In genomic region chr17:76071497-76072148, GRCh38 we compare ENCODE assay signal across 8 cellular contexts. TPM values are rescaled to one million over a fixed set of nuclear protein-coding genes. Genes with fewer than 3 reads are reported as not detected.
DNase-seq lines count a peak whose midpoint lies in the region; ATAC-seq, FAIRE-seq and TF ChIP-seq lines count a peak whose summit lies in the region.

No MANE protein-coding gene starts in this region.

- H3K9ac ChIP-seq in BLaER1 treated with 17β-estradiol and CSF1 and Interleukin-3, amounts not matched to agents 10 nM and 100 nM, result peak overlapping the region; percentile 83 to 94 (median 92)
- H3K9ac ChIP-seq in HUES6 (ENCODE audit: low read length) (peak overlapping the region; percentile 87), GM12878 (ENCODE audit: control insufficient read depth, insufficient read depth, low read length) (peak overlapping the region; percentile 74)

- ATAC-seq in GM12878 (peak; percentile 23), aorta (ENCODE audit: low FRiP score) (no peak), GM18873 (IDR thresholded peaks at IDR 0.05; ENCODE audit: low FRiP score, unreplicated experiment) (no peak), GM18520 (IDR thresholded peaks at IDR 0.05; ENCODE audit: unreplicated experiment) (no peak)

- CTCF ChIA-PET in GM12878 (lab: Yijun Ruan, JAX), result interaction anchor here (0.9 to 1.8 kb wide), 4 partner anchors 57 to 326 kb away, joined by 3 to 7 read pairs (median 3); no protein-coding TSS in a partner anchor

- no peak for TF ChIP-seq POLR2A in GM12878 (IDR thresholded peaks at IDR 0.05; ENCODE audit: low read depth, low read length)

- TF ChIP-seq RAD21 in GM12878 (IDR thresholded peaks at IDR 0.05; ENCODE audit: insufficient read depth, low read depth, low read length), result no peak

- TF ChIP-seq CTCF in GM12878 (IDR thresholded peaks at IDR 0.05 in 2 of 3, conservative IDR thresholded peaks at IDR 0.05 in 1 of 3; ENCODE audit: control insufficient read depth in 2 of 3, extremely low read depth in 1 of 3, insufficient read depth in 1 of 3, low read depth in 3 of 3, low read length in 3 of 3), result no peak

- BruUV-seq in GM12878 (replicated peaks; lab: Mats Ljungman, UMichigan), result TSS peak; percentile 85

- 1% methylated on average over 17 of the region's 17 CpGs for WGBS in GM12878 (ENCODE audit: insufficient coverage, insufficient replicate concordance, low lambda C conversion rate, missing lambda C conversion rate)
- 14 to 27% methylated on average over 12 to 14 of the region's 17 CpGs for WGBS in mesodermal cell (ENCODE audit: insufficient coverage in 2 of 2), 2 experiments
- 7 to 9% methylated on average over 17 of the region's 17 CpGs for WGBS in aorta, 2 donors

- H4K20me1 ChIP-seq in BLaER1 treated with 17β-estradiol and CSF1 and Interleukin-3, amounts not matched to agents 10 nM and 100 nM, result peaks cover 15 to 67% (median 41%) of the 10 kb centered on the region in 11 experiments; a peak in 19 of 22 replicates
- H4K20me1 ChIP-seq in GM12878 (ENCODE audit: control insufficient read depth, insufficient read depth), result no peaks in the 10 kb centered on the region

- H3K4me3 ChIP-seq in BLaER1 treated with 17β-estradiol and CSF1 and Interleukin-3, amounts not matched to agents 10 nM and 100 nM, result peak overlapping the region; percentile 72 to 98 (median 88)
- H3K4me3 ChIP-seq in HUES6 (ENCODE audit: low read depth, low read length), result peak overlapping the region; percentile 90
- peak overlapping the region; percentile 76 for H3K4me3 ChIP-seq in GM12878
- peak overlapping the region; percentile 81 for H3K4me3 ChIP-seq in mesodermal cell (ENCODE audit: extremely low read depth, insufficient read depth, low read length, poor library complexity, severe bottlenecking)
- H3K4me3 ChIP-seq in aorta (ENCODE audit: low read length in 2 of 2), result peak overlapping the region; percentile 20 to 52

- FAIRE-seq in GM12878 (lab: Jason Lieb, UNC), result peak; percentile 81

- TF ChIP-seq EP300 in GM12878 (IDR thresholded peaks at IDR 0.05; ENCODE audit: borderline replicate concordance in 1 of 2, control insufficient read depth in 1 of 2, low read depth in 2 of 2, low read length in 2 of 2), result 0 out of 4 replicates have a peak, but pooled peaks of 1 of the 2 experiments have one; percentile 17

- SMC1A ChIA-PET in GM12878 (lab: Charles Lee; ENCODE audit: uncharacterized antibody, unreplicated experiment), result interaction anchor here (1.0 to 1.3 kb wide), 3 partner anchors 8 to 32 kb away, joined by 4 read pairs; partner anchors contain the start of gene EXOC7

- peak overlapping the region; percentile 78 to 99 (median 91) for H3K4me2 ChIP-seq in BLaER1 treated with 17β-estradiol and CSF1 and Interleukin-3, amounts not matched to agents 10 nM and 100 nM
- peak overlapping the region; percentile 43 for H3K4me2 ChIP-seq in GM12878 (ENCODE audit: control insufficient read depth, insufficient read depth)

- peak overlapping the region; percentile 41 for H2AFZ ChIP-seq in GM12878 (ENCODE audit: control insufficient read depth, low read depth, low read length)

- peak overlapping the region; percentile 75 to 88 (median 83) for H3K27ac ChIP-seq in BLaER1 treated with 17β-estradiol and CSF1 and Interleukin-3, amounts not matched to agents 10 nM and 100 nM
- peak overlapping the region; percentile 74; the same call in 1 of the 2 replicates for H3K27ac ChIP-seq in HUES6 (ENCODE audit: low read depth, low read length)
- H3K27ac ChIP-seq in GM12878 (ENCODE audit: control insufficient read depth, insufficient read depth), result peak overlapping the region; percentile 81
- peak overlapping the region; percentile 36 for H3K27ac ChIP-seq in mesodermal cell (ENCODE audit: low read depth, low read length, severe bottlenecking)
- H3K27ac ChIP-seq in aorta (ENCODE audit: low read depth in 1 of 2, low read length in 2 of 2), result no peak overlapping the region

- RAD21 ChIA-PET in GM12878 (lab: Charles Lee; ENCODE audit: unreplicated experiment), result interaction anchor here (1.0 kb wide), 1 partner anchor 208 kb away, joined by 4 read pairs; no protein-coding TSS in a partner anchor

- in situ Hi-C loops in GM12878 (cut with MboI), result no loop called here

- peaks cover 36 to 49% (median 43%) of the 10 kb centered on the region in 10 experiments for H3K4me1 ChIP-seq in BLaER1 treated with 17β-estradiol and CSF1 and Interleukin-3, amounts not matched to agents 10 nM and 100 nM
- H3K4me1 ChIP-seq in HUES6 (ENCODE audit: control insufficient read depth, insufficient read depth, low read length), result peaks cover 27% of the 10 kb centered on the region
- H3K4me1 ChIP-seq in GM12878 (ENCODE audit: control insufficient read depth, insufficient read depth, low read length), result peaks cover 3% of the 10 kb centered on the region; the same call in 1 of the 2 replicates
- peaks cover 10% of the 10 kb centered on the region for H3K4me1 ChIP-seq in mesodermal cell (ENCODE audit: control insufficient read depth, insufficient read depth, low read length, poor library complexity, severe bottlenecking)
- no peaks in the 10 kb centered on the region for H3K4me1 ChIP-seq in aorta (ENCODE audit: control insufficient read depth in 1 of 2, insufficient read depth in 2 of 2, low read length in 2 of 2)

- POLR2A ChIA-PET in GM12878 (lab: Charles Lee), result interaction anchor here (0.6 to 1.3 kb wide), 3 partner anchors 175 to 282 kb away, joined by 3 to 8 read pairs (median 3); partner anchors contain the start of gene PRPSAP1

- intact Hi-C loops in GM12878 (cut with micrococcal nuclease; ENCODE audit: unreplicated experiment), result no loop called here
- intact Hi-C loops in aorta (cut with DNase I), result no loop called here

- peaks cover 33 to 42% (median 38%) of the 10 kb centered on the region in 11 experiments for H3K36me3 ChIP-seq in BLaER1 treated with 17β-estradiol and CSF1 and Interleukin-3, amounts not matched to agents 10 nM and 100 nM
- H3K36me3 ChIP-seq in HUES6 (ENCODE audit: control insufficient read depth, insufficient read depth, low read length), result peaks cover 19% of the 10 kb centered on the region
- H3K36me3 ChIP-seq in GM12878 (ENCODE audit: control insufficient read depth in 2 of 2, insufficient read depth in 2 of 2, low read length in 1 of 2), result peaks cover 0 to 6% of the 10 kb centered on the region in 2 experiments; a peak in 2 of 4 replicates
- H3K36me3 ChIP-seq in mesodermal cell (ENCODE audit: control insufficient read depth, insufficient read depth, low read length), result peaks cover 27% of the 10 kb centered on the region
- peaks cover 0 to 6% of the 10 kb centered on the region in 2 donors for H3K36me3 ChIP-seq in aorta (ENCODE audit: control insufficient read depth in 1 of 2, insufficient read depth in 2 of 2, low read length in 1 of 2)

- H3K9me3 ChIP-seq in BLaER1 treated with 17β-estradiol and CSF1 and Interleukin-3, amounts not matched to agents 10 nM and 100 nM (replicated peaks in 1 of 11), result no peaks in the 10 kb centered on the region
- H3K9me3 ChIP-seq in HUES6 (ENCODE audit: control insufficient read depth, insufficient read depth, low read depth, low read length), result no peaks in the 10 kb centered on the region
- no peaks in the 10 kb centered on the region for H3K9me3 ChIP-seq in GM12878 (replicated peaks; ENCODE audit: control insufficient read depth, insufficient read depth, low read length)
- no peaks in the 10 kb centered on the region for H3K9me3 ChIP-seq in mesodermal cell (ENCODE audit: control insufficient read depth, low read length)
- H3K9me3 ChIP-seq in aorta (ENCODE audit: control insufficient read depth, low read length), result no peaks in the 10 kb centered on the region

- peaks cover 33 to 34% (median 34%) of the 10 kb centered on the region in 11 experiments for H3K27me3 ChIP-seq in BLaER1 treated with 17β-estradiol and CSF1 and Interleukin-3, amounts not matched to agents 10 nM and 100 nM
- peaks cover 37% of the 10 kb centered on the region for H3K27me3 ChIP-seq in HUES6 (ENCODE audit: control insufficient read depth, insufficient read depth, low read length)
- peaks cover 3 to 17% of the 10 kb centered on the region in 2 experiments; a peak in 3 of 4 replicates for H3K27me3 ChIP-seq in GM12878 (replicated peaks in 1 of 2; ENCODE audit: control insufficient read depth in 2 of 2, insufficient read depth in 2 of 2, low read length in 1 of 2)
- no peaks in the 10 kb centered on the region for H3K27me3 ChIP-seq in aorta (ENCODE audit: control insufficient read depth in 1 of 2, insufficient read depth in 2 of 2, low read length in 1 of 2)

- peaks cover 26% of the 10 kb centered on the region for H3K79me2 ChIP-seq in GM12878 (ENCODE audit: control insufficient read depth, insufficient read depth, low read length)

- no peak for DNase-seq in GM12878 (ENCODE audit: low read depth, low spot score)
- no peak for DNase-seq in aorta
- no peak for DNase-seq in NCI-H2196 (lab: John Stamatoyannopoulos, UW; ENCODE audit: unreplicated experiment)

RNA-seq across cellular contexts. Expression of gene SRP68, which starts 0.7 kb away (rescaled TPM):
- 59.5 and 59.6 TPM in 2 replicates for total RNA-seq in GM12878 (2013; cell fraction: nucleolus; rRNA removed)
- total RNA-seq in GM12878 (2014; rRNA removed) (27.5 and 30.2 TPM in 2 replicates), GM12878 (2014; rRNA removed; fragmentation: Illumina TruSeq; extraction: Trizol) (24.7 and 26.6 TPM in 2 replicates), GM12878 (2021) (66.7 and 68.5 TPM in 2 replicates), aorta (10 to 100 TPM; 57.6 to 60.9 TPM)
- polyA plus RNA-seq in GM12878 (2011; ENCODE audit: low read depth), result 83.3 TPM
- polyA plus RNA-seq in GM12878 (2011; rRNA removed) (68.5 and 84.8 TPM in 2 replicates), GM12878 (2014; fragmentation: Illumina TruSeq; extraction: Trizol) (73.5 and 74.9 TPM in 2 replicates), GM12878 (2014; fragmentation: Nextera tagmentation; extraction: Ambion mirVana) (10 to 100 TPM; 29.5 to 41.9 TPM), GM12878 (2014; rRNA removed) (56.9 and 58.6 TPM in 2 replicates), GM12878 (2016; fragmentation: Nextera tagmentation; extraction: Ambion mirVana) (10 to 100 TPM; 87.0 to 89.7 TPM), aorta (10 to 100 TPM; 35.1 to 41.8 TPM)
- polyA plus RNA-seq in GM12878 (2011; cell fraction: cytosol; rRNA removed), result 70.4 and 84.8 TPM in 2 replicates
- polyA plus RNA-seq in GM12878 (2011; cell fraction: nucleus; rRNA removed), result 55.2 and 59.4 TPM in 2 replicates
- polyA plus RNA-seq in GM12878 (2012), result 54.5 and 62.7 TPM in 2 replicates
- 71.2 and 71.4 TPM in 2 replicates for polyA minus RNA-seq in GM12878 (2011; rRNA and poly(A)+ RNA removed)
- 24.7 and 34.1 TPM in 2 replicates for polyA minus RNA-seq in GM12878 (2011; cell fraction: cytosol; rRNA and poly(A)+ RNA removed)
- polyA minus RNA-seq in GM12878 (2011; cell fraction: nucleus; rRNA and poly(A)+ RNA removed), result 22.6 and 39.7 TPM in 2 replicates
- 70.1 TPM for polyA plus RNA-seq in mesodermal cell (2013, experiment 1 of 2)
- polyA plus RNA-seq in mesodermal cell (2013, experiment 2 of 2), result 67.4 TPM

RNA-seq across cellular contexts. Expression of gene GALR2, which starts 3.0 kb away (rescaled TPM):
- not detected in 2 replicates for total RNA-seq in GM12878 (2013; cell fraction: nucleolus; rRNA removed)
- total RNA-seq in GM12878 (2014; rRNA removed) (0.06 and 0.16 TPM in 2 replicates), GM12878 (2014; rRNA removed; fragmentation: Illumina TruSeq; extraction: Trizol) (not detected in 2 replicates), GM12878 (2021) (0.24 TPM in 1 of 2 replicates, not detected in the other), aorta (not detected)
- polyA plus RNA-seq in GM12878 (2011; ENCODE audit: low read depth), result not detected
- polyA plus RNA-seq in GM12878 (2011; rRNA removed) (0.22 TPM in 1 of 2 replicates, not detected in the other), GM12878 (2014; fragmentation: Illumina TruSeq; extraction: Trizol) (not detected in 2 replicates), GM12878 (2014; fragmentation: Nextera tagmentation; extraction: Ambion mirVana) (not detected), GM12878 (2014; rRNA removed) (0.20 and 0.42 TPM in 2 replicates), GM12878 (2016; fragmentation: Nextera tagmentation; extraction: Ambion mirVana) (1 to 10 TPM in 1 of 2 experiments, under 1 TPM in 1; 0.63 to 1.2 TPM), aorta (not detected)
- 0.22 and 0.42 TPM in 2 replicates for polyA plus RNA-seq in GM12878 (2011; cell fraction: cytosol; rRNA removed)
- polyA plus RNA-seq in GM12878 (2011; cell fraction: nucleus; rRNA removed), result 0.37 and 0.75 TPM in 2 replicates
- 0.10 and 0.26 TPM in 2 replicates for polyA plus RNA-seq in GM12878 (2012)
- polyA minus RNA-seq in GM12878 (2011; rRNA and poly(A)+ RNA removed), result 0.15 TPM in 1 of 2 replicates, not detected in the other
- polyA minus RNA-seq in GM12878 (2011; cell fraction: cytosol; rRNA and poly(A)+ RNA removed), result 0.94 TPM in 1 of 2 replicates, not detected in the other
- not detected in 2 replicates for polyA minus RNA-seq in GM12878 (2011; cell fraction: nucleus; rRNA and poly(A)+ RNA removed)
- not detected for polyA plus RNA-seq in mesodermal cell (2013, experiment 1 of 2)
- not detected for polyA plus RNA-seq in mesodermal cell (2013, experiment 2 of 2)

RNA-seq across cellular contexts. Expression of gene ZACN, which starts 7.4 kb away (rescaled TPM):
- not detected in 2 replicates for total RNA-seq in GM12878 (2013; cell fraction: nucleolus; rRNA removed)
- total RNA-seq in GM12878 (2014; rRNA removed), result 0.06 and 0.11 TPM in 2 replicates
- 0.22 TPM in 1 of 2 replicates, not detected in the other for total RNA-seq in GM12878 (2014; rRNA removed; fragmentation: Illumina TruSeq; extraction: Trizol)
- total RNA-seq in GM12878 (2021), result 0.49 and 0.53 TPM in 2 replicates
- 4.0 TPM for polyA plus RNA-seq in GM12878 (2011; ENCODE audit: low read depth)
- 0.14 and 0.23 TPM in 2 replicates for polyA plus RNA-seq in GM12878 (2011; rRNA removed)
- 0.19 and 0.50 TPM in 2 replicates for polyA plus RNA-seq in GM12878 (2011; cell fraction: cytosol; rRNA removed)
- 3.3 and 4.1 TPM in 2 replicates for polyA plus RNA-seq in GM12878 (2011; cell fraction: nucleus; rRNA removed)
- polyA plus RNA-seq in GM12878 (2012), result 7.8 and 9.3 TPM in 2 replicates
- polyA plus RNA-seq in GM12878 (2014; fragmentation: Illumina TruSeq; extraction: Trizol), result not detected in 2 replicates
- polyA plus RNA-seq in GM12878 (2014; fragmentation: Nextera tagmentation; extraction: Ambion mirVana), result under 1 TPM in 1 of 2 experiments, not detected in 1; 0.99 TPM
- 0.25 and 0.46 TPM in 2 replicates for polyA plus RNA-seq in GM12878 (2014; rRNA removed)
- polyA plus RNA-seq in GM12878 (2016; fragmentation: Nextera tagmentation; extraction: Ambion mirVana), result 10 to 100 TPM in 1 of 2 experiments, 1 to 10 TPM in 1; 8.7 to 11.3 TPM
- polyA minus RNA-seq in GM12878 (2011; rRNA and poly(A)+ RNA removed), result 0.67 TPM in 1 of 2 replicates, not detected in the other
- polyA minus RNA-seq in GM12878 (2011; cell fraction: cytosol; rRNA and poly(A)+ RNA removed), result not detected in 2 replicates
- 0.24 TPM in 1 of 2 replicates, not detected in the other for polyA minus RNA-seq in GM12878 (2011; cell fraction: nucleus; rRNA and poly(A)+ RNA removed)
- polyA plus RNA-seq in mesodermal cell (2013, experiment 1 of 2), result not detected
- not detected for polyA plus RNA-seq in mesodermal cell (2013, experiment 2 of 2)
- total RNA-seq in aorta, result not detected
- 1 to 10 TPM in 1 of 2 donors, under 1 TPM in 1; 0.75 to 3.0 TPM for polyA plus RNA-seq in aorta

RNA-seq across cellular contexts. Expression of gene EXOC7, which starts 32.0 kb away (rescaled TPM):
- 141 and 143 TPM in 2 replicates for total RNA-seq in GM12878 (2013; cell fraction: nucleolus; rRNA removed)
- total RNA-seq in GM12878 (2014; rRNA removed), result 45.0 and 47.8 TPM in 2 replicates
- total RNA-seq in GM12878 (2014; rRNA removed; fragmentation: Illumina TruSeq; extraction: Trizol), result 32.3 and 36.3 TPM in 2 replicates
- 64.9 and 71.3 TPM in 2 replicates for total RNA-seq in GM12878 (2021)
- polyA plus RNA-seq in GM12878 (2011; ENCODE audit: low read depth), result 22.3 TPM
- polyA plus RNA-seq in GM12878 (2011; rRNA removed), result 46.4 and 59.8 TPM in 2 replicates
- polyA plus RNA-seq in GM12878 (2011; cell fraction: cytosol; rRNA removed), result 59.3 and 75.5 TPM in 2 replicates
- 197 and 273 TPM in 2 replicates for polyA plus RNA-seq in GM12878 (2011; cell fraction: nucleus; rRNA removed)
- polyA plus RNA-seq in GM12878 (2012), result 35.8 and 64.1 TPM in 2 replicates
- polyA plus RNA-seq in GM12878 (2014; fragmentation: Illumina TruSeq; extraction: Trizol), result 17.2 and 35.5 TPM in 2 replicates
- polyA plus RNA-seq in GM12878 (2014; fragmentation: Nextera tagmentation; extraction: Ambion mirVana), result 10 to 100 TPM; 18.8 to 25.5 TPM
- polyA plus RNA-seq in GM12878 (2014; rRNA removed), result 51.0 and 52.7 TPM in 2 replicates
- polyA plus RNA-seq in GM12878 (2016; fragmentation: Nextera tagmentation; extraction: Ambion mirVana), result 10 to 100 TPM; 48.6 to 59.0 TPM
- 77.7 and 98.1 TPM in 2 replicates for polyA minus RNA-seq in GM12878 (2011; rRNA and poly(A)+ RNA removed)
- polyA minus RNA-seq in GM12878 (2011; cell fraction: cytosol; rRNA and poly(A)+ RNA removed), result 25.5 and 37.9 TPM in 2 replicates
- polyA minus RNA-seq in GM12878 (2011; cell fraction: nucleus; rRNA and poly(A)+ RNA removed), result 53.9 and 91.8 TPM in 2 replicates
- polyA plus RNA-seq in mesodermal cell (2013, experiment 1 of 2), result 65.0 TPM
- polyA plus RNA-seq in mesodermal cell (2013, experiment 2 of 2), result 54.7 TPM
- total RNA-seq in aorta, result 100 to 1,000 TPM in 1 of 2 donors, 10 to 100 TPM in 1; 98.8 to 138 TPM
- polyA plus RNA-seq in aorta, result 100 to 1,000 TPM in 1 of 2 donors, 10 to 100 TPM in 1; 25.7 to 102 TPM

RNA-seq across cellular contexts. Expression of gene EVPL, which starts 44.5 kb away (rescaled TPM):
- not detected in 2 replicates for total RNA-seq in GM12878 (2013; cell fraction: nucleolus; rRNA removed)
- not detected in 2 replicates for total RNA-seq in GM12878 (2014; rRNA removed)
- total RNA-seq in GM12878 (2014; rRNA removed; fragmentation: Illumina TruSeq; extraction: Trizol), result not detected in 2 replicates
- 0.03 TPM in 2 replicates for total RNA-seq in GM12878 (2021)
- polyA plus RNA-seq in GM12878 (2011; ENCODE audit: low read depth), result not detected
- not detected in 2 replicates for polyA plus RNA-seq in GM12878 (2011; rRNA removed)
- polyA plus RNA-seq in GM12878 (2011; cell fraction: cytosol; rRNA removed), result not detected in 2 replicates
- polyA plus RNA-seq in GM12878 (2011; cell fraction: nucleus; rRNA removed), result not detected in 2 replicates
- 0.03 TPM in 1 of 2 replicates, not detected in the other for polyA plus RNA-seq in GM12878 (2012)
- not detected in 2 replicates for polyA plus RNA-seq in GM12878 (2014; fragmentation: Illumina TruSeq; extraction: Trizol)
- not detected for polyA plus RNA-seq in GM12878 (2014; fragmentation: Nextera tagmentation; extraction: Ambion mirVana)
- polyA plus RNA-seq in GM12878 (2014; rRNA removed), result 0.01 TPM in 1 of 2 replicates, not detected in the other
- polyA plus RNA-seq in GM12878 (2016; fragmentation: Nextera tagmentation; extraction: Ambion mirVana), result not detected
- not detected in 2 replicates for polyA minus RNA-seq in GM12878 (2011; rRNA and poly(A)+ RNA removed)
- polyA minus RNA-seq in GM12878 (2011; cell fraction: cytosol; rRNA and poly(A)+ RNA removed), result not detected in 2 replicates
- polyA minus RNA-seq in GM12878 (2011; cell fraction: nucleus; rRNA and poly(A)+ RNA removed), result not detected in 2 replicates
- not detected for polyA plus RNA-seq in mesodermal cell (2013, experiment 1 of 2)
- polyA plus RNA-seq in mesodermal cell (2013, experiment 2 of 2), result not detected
- total RNA-seq in aorta, result under 1 TPM; 0.16 to 0.21 TPM
- polyA plus RNA-seq in aorta, result 10 to 100 TPM in 1 of 2 donors, under 1 TPM in 1; 0.10 to 12.5 TPM

Comparison
In these comparisons a context has a peak if more than half of its experiments do, and no peak if none do; other contexts are left out.
1. H3K27ac ChIP-seq: peak in BLaER1 treated with 17β-estradiol and CSF1 and Interleukin-3, amounts not matched to agents 10 nM and 100 nM (11 of 11), HUES6 (single experiment), GM12878 (single experiment) and mesodermal cell (single experiment); none in aorta (0 of 2).
2. H3K4me3 ChIP-seq: peak in every context shown above with its lines; median percentile 90 in HUES6; 88 in BLaER1 treated with 17β-estradiol and CSF1 and Interleukin-3, amounts not matched to agents 10 nM and 100 nM; 81 in mesodermal cell; 76 in GM12878; 36 in aorta.
3. Peak in every context shown above with its lines, with median percentiles within 50 percentile points of each other: H3K9ac ChIP-seq.